ENCODE assay signal across 10 cellular contexts in genomic region chr3:50156549-50156948, GRCh38. TPM values are rescaled to one million over a fixed set of nuclear protein-coding genes. Genes with fewer than 3 reads are reported as not detected.
DNase-seq lines count a peak whose midpoint lies in the region; ATAC-seq and TF ChIP-seq lines count a peak whose summit lies in the region.
"Had no signal": no experiment of that assay in that cellular context is flagged by ENCODE, and none has a peak within 500 bp of the region (broad histone marks: within the 10 kb centered on the region; RNA-seq: fewer than 3 reads in every experiment).

No MANE protein-coding gene starts in this region.

- peak overlapping the region; percentile 35 for H3K4ac ChIP-seq in trophoblast cell (ENCODE audit: low read depth, low read length)

- H3K9me3 ChIP-seq in SK-N-MC (ENCODE audit: low read depth, low read length) (no peaks in the 10 kb centered on the region), gastroesophageal sphincter (no peaks in the 10 kb centered on the region), trophoblast cell (ENCODE audit: insufficient read depth, low read depth, low read length) (no peaks in the 10 kb centered on the region)

- peak overlapping the region; percentile 86 for H4K91ac ChIP-seq in trophoblast cell (ENCODE audit: low read depth, low read length)

- TF ChIP-seq CTCF in AG10803 (conservative IDR thresholded peaks at IDR 0.05; ENCODE audit: low read length), result no peak
- no peak for TF ChIP-seq CTCF in gastroesophageal sphincter (IDR thresholded peaks at IDR 0.05)

- TF ChIP-seq POLR2A in gastroesophageal sphincter (IDR thresholded peaks at IDR 0.05), result no peak

- peak overlapping the region; percentile 7 for H2BK12ac ChIP-seq in trophoblast cell (ENCODE audit: low read length)

- H3K27ac ChIP-seq in SK-N-MC, result no peak overlapping the region
- H3K27ac ChIP-seq in gastroesophageal sphincter, result peak overlapping the region in 3 of 4 donors; percentile 11 to 79 (median 57)
- no peak overlapping the region for H3K27ac ChIP-seq in trophoblast cell (ENCODE audit: low read depth, low read length)

- intact Hi-C loops in head of caudate nucleus (cut with DNase I), result no loop called here

- H2AFZ ChIP-seq in trophoblast cell (ENCODE audit: insufficient read depth, low read length, poor library complexity), result no peak overlapping the region

- H2AK5ac ChIP-seq in trophoblast cell (ENCODE audit: low read length), result peak overlapping the region; percentile 12

- H3K27me3 ChIP-seq in gastroesophageal sphincter (peaks cover 11% of the 10 kb centered on the region), trophoblast cell (ENCODE audit: insufficient read depth, low read length) (no peaks in the 10 kb centered on the region)

- peak overlapping the region; percentile 39 for H4K12ac ChIP-seq in trophoblast cell (ENCODE audit: low read depth, low read length)

- H3K4me2 ChIP-seq in trophoblast cell (ENCODE audit: low read length), result peak overlapping the region; percentile 71

- H3K14ac ChIP-seq in trophoblast cell (ENCODE audit: low read length), result peak overlapping the region; percentile 82

- peaks cover 5% of the 10 kb centered on the region for H3K79me2 ChIP-seq in trophoblast cell (ENCODE audit: control insufficient read depth, insufficient read depth, low read length, poor library complexity)

- peak overlapping the region; percentile 91 for H4K8ac ChIP-seq in trophoblast cell (ENCODE audit: low read depth, low read length)

- peaks cover 0 to 73% (median 31%) of the 10 kb centered on the region in 3 donors for H3K4me1 ChIP-seq in gastroesophageal sphincter
- H3K4me1 ChIP-seq in trophoblast cell (ENCODE audit: control insufficient read depth in 1 of 2, insufficient read depth in 2 of 2, low read length in 2 of 2), result peaks cover 19 to 36% of the 10 kb centered on the region in 2 experiments

- H2BK120ac ChIP-seq in trophoblast cell (ENCODE audit: insufficient read depth, low read length, poor library complexity), result peak overlapping the region; percentile 35

- 27% methylated on average over 3 of the region's 7 CpGs; no CpG with 5 or more reads in 1 of the 2 donors for WGBS in gastroesophageal sphincter (ENCODE audit: low coverage in 1 of 2), 2 donors
- no CpG with 5 or more reads among the region's 7 CpGs for WGBS in trophoblast cell (ENCODE audit: extremely low coverage, insufficient coverage, insufficient read length)

- H2BK5ac ChIP-seq in trophoblast cell (ENCODE audit: low read depth, low read length, poor library complexity), result no peak overlapping the region

- TF ChIP-seq EP300 in gastroesophageal sphincter (IDR thresholded peaks at IDR 0.05), result no peak

- peaks cover 12% of the 10 kb centered on the region for H3K79me1 ChIP-seq in trophoblast cell (ENCODE audit: low read length)

- H3K4me3 ChIP-seq in AG10803 (ENCODE audit: low read length) (peak overlapping the region; percentile 58), SK-N-MC (peak overlapping the region; percentile 69), gastroesophageal sphincter (peak overlapping the region in 1 of 2 donors; percentile 65), trophoblast cell (ENCODE audit: low read depth, low read length) (peak overlapping the region; percentile 39)

- H3K18ac ChIP-seq in trophoblast cell (ENCODE audit: low read length), result peak overlapping the region; percentile 50

- H3K36me3 ChIP-seq in SK-N-MC (ENCODE audit: insufficient read depth, low read length) (no peaks in the 10 kb centered on the region), gastroesophageal sphincter (no peaks in the 10 kb centered on the region), trophoblast cell (ENCODE audit: control insufficient read depth in 1 of 2, insufficient read depth in 2 of 2, low read length in 2 of 2) (peaks cover 14% of the 10 kb centered on the region in 2 experiments)

- no peak overlapping the region for H3K23ac ChIP-seq in trophoblast cell (ENCODE audit: low read length)

- no peak overlapping the region for H3K9ac ChIP-seq in SK-N-MC (ENCODE audit: insufficient read length)
- H3K9ac ChIP-seq in trophoblast cell (ENCODE audit: low read length), result peak overlapping the region; percentile 80

- no peak for DNase-seq in AG10803 (ENCODE audit: low read depth)
- no peak for DNase-seq in SK-N-MC (ENCODE audit: low read depth, low spot score)
- DNase-seq in trophoblast cell, result no peak
- no peak for DNase-seq in activated CD4-positive, alpha-beta T cell treated with anti-CD3 and anti-CD28 coated beads for 48 hours
- no peak for DNase-seq in head of caudate nucleus
- no peak for DNase-seq in EL
- DNase-seq: CD8-positive, alpha-beta memory T cell; NCI-H2081 had no signal

- ATAC-seq in gastroesophageal sphincter (no peak), GM19351 (IDR thresholded peaks at IDR 0.05; ENCODE audit: unreplicated experiment) (no peak)

RNA-seq across cellular contexts. Expression of gene SEMA3F, which starts 1.4 kb away (rescaled TPM):
- 10 to 100 TPM in 3 of 4 donors, 1 to 10 TPM in 1; 6.7 to 33.5 (median 16.3) TPM for total RNA-seq in gastroesophageal sphincter
- 16.3 and 18.1 TPM in 2 replicates for polyA plus RNA-seq in trophoblast cell (2013)
- total RNA-seq: CD8-positive, alpha-beta memory T cell had no signal
- polyA plus RNA-seq: CD8-positive, alpha-beta memory T cell had no signal

RNA-seq across cellular contexts. Expression of gene GNAT1, which starts 34.9 kb away (rescaled TPM):
- total RNA-seq in gastroesophageal sphincter, result not detected
- not detected in 2 replicates for polyA plus RNA-seq in trophoblast cell (2013)
- total RNA-seq: CD8-positive, alpha-beta memory T cell had no signal
- polyA plus RNA-seq: CD8-positive, alpha-beta memory T cell had no signal

RNA-seq across cellular contexts. Expression of gene SLC38A3, which starts 48.5 kb away (rescaled TPM):
- total RNA-seq in gastroesophageal sphincter, result under 1 TPM in 2 of 4 donors, not detected in 2; 0.35 TPM
- polyA plus RNA-seq in trophoblast cell (2013), result 85.8 and 92.3 TPM in 2 replicates
- total RNA-seq: CD8-positive, alpha-beta memory T cell had no signal
- polyA plus RNA-seq: CD8-positive, alpha-beta memory T cell had no signal

Comparison
In these comparisons a context has a peak if more than half of its experiments do, and no peak if none do; other contexts are left out.
1. H3K27ac ChIP-seq: peak in gastroesophageal sphincter (3 of 4); none in SK-N-MC (single experiment) and trophoblast cell (single experiment).